1 cellular context compared by ENCODE assay signal in the genomic region with DNA sequence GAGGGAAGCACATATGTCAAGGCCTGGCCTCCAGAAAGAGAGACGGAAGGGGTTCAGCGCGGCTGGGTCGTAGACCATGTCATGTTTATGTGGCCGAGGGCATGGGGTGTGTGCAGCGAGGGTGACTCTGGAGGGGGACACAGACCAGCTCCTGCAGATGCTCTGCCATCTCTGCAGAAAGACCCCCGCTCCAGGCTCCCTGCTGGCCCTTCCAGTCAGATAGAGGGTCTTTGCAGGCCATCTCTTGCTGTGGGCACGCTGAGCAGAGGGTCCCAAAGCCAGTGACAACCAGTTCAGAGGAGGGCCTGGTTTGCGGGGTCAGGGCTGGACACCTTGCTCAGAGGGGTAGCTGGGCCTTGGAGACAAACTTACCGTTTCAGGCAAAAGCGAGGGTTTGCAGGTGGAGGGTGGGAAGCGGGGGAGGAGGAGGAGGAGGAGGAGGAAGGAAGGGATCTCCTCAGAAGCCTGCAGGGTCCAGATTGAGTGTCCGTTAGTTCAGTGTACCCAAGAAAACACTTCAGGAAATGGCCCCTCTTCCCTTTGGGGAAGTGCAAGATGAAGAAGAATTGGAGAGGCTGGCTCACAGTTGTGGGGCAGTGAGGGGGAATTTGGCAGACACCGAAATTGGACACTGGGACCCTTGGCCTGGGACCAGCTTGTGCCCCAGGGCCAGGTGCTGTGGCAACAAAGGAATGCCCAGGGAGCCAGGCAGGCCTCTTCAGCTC.
TF ChIP-seq lines count a peak whose summit lies in the region.

No MANE protein-coding gene starts in this region.

TF ChIP-seq in WTC11, 78 proteins besides CTCF, POLR2A, EP300 and RAD21 (continued from another document):
- TF ChIP-seq, protein P1, sequence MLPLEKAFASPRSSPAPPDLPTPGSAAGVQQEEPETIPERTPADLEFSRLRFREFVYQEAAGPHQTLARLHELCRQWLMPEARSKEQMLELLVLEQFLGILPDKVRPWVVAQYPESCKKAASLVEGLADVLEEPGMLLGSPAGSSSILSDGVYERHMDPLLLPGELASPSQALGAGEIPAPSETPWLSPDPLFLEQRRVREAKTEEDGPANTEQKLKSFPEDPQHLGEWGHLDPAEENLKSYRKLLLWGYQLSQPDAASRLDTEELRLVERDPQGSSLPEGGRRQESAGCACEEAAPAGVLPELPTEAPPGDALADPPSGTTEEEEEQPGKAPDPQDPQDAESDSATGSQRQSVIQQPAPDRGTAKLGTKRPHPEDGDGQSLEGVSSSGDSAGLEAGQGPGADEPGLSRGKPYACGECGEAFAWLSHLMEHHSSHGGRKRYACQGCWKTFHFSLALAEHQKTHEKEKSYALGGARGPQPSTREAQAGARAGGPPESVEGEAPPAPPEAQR (CRISPR knock-in tag; IDR thresholded peaks at IDR 0.05): no peak
- no peak for TF ChIP-seq FOXK1 (CRISPR knock-in tag; IDR thresholded peaks at IDR 0.05)
